In genomic region chr4:8548731-8549351, GRCh38 we compare ENCODE assay signal across 18 cellular contexts. TPM values are rescaled to one million over a fixed set of nuclear protein-coding genes. Genes with fewer than 3 reads are reported as not detected.
"Had no signal": no experiment of that assay in that cellular context is flagged by ENCODE, and none has a peak within 500 bp of the region (broad histone marks: within the 10 kb centered on the region; RNA-seq: fewer than 3 reads in every experiment).

No MANE protein-coding gene starts in this region.

- H3K36me3 ChIP-seq: esophagus squamous epithelium, right lobe of liver, stomach had no signal

- H3K4me1 ChIP-seq: right lobe of liver, testis had no signal

- H3K27ac Mint-ChIP-seq: activated T-helper 2 cell treated with anti-CD3 and anti-CD28 coated beads, Interferon-gamma antibody, Interleukin-2, Interleukin-4, amounts not matched to agents 10 μg/mL and 5 μg/mL and 100 μg/mL, durations not matched to agents 14 hours and 24 hours and 36 hours; T-cell had no signal

- H3K4me2 ChIP-seq: smooth muscle cell had no signal

- H3K4me3 ChIP-seq: esophagus squamous epithelium, right lobe of liver, smooth muscle cell, stomach, testis had no signal

- H3K9me3 ChIP-seq: esophagus squamous epithelium, right lobe of liver, stomach, testis had no signal

- H3K36me3 Mint-ChIP-seq: T-cell had no signal

- H3K9me3 Mint-ChIP-seq: activated T-helper 2 cell treated with anti-CD3 and anti-CD28 coated beads, Interferon-gamma antibody, Interleukin-2, Interleukin-4, amounts not matched to agents 10 μg/mL and 5 μg/mL and 100 μg/mL, durations not matched to agents 14 hours and 24 hours and 36 hours; T-cell had no signal

- H3K4me1 Mint-ChIP-seq: T-cell had no signal

- H3K4me3 Mint-ChIP-seq: T-cell had no signal

- DNase-seq: activated CD4-positive, CD25-positive, alpha-beta regulatory T cell treated with anti-CD3 and anti-CD28 coated beads, Interleukin-2, amount 50 U/mL, for 72 hours; activated naive CD4-positive, alpha-beta T cell treated with anti-CD3 and anti-CD28 coated beads, Interleukin-2, amount 50 U/mL, for 16 hours; activated T-cell treated with anti-CD3 and anti-CD28 coated beads for 4 hours; esophagus squamous epithelium; foreskin fibroblast; glutamatergic neuron; hypothalamus; midbrain; right lobe of liver; stomach; T-cell; testis had no signal

- H3K27ac ChIP-seq: right lobe of liver, stomach, testis had no signal

- ATAC-seq: right lobe of liver, T-cell had no signal

- H3K27me3 ChIP-seq: right lobe of liver, testis had no signal

RNA-seq across cellular contexts. Expression of gene GPR78, which starts 31.4 kb away (rescaled TPM):
- total RNA-seq: activated T-helper 2 cell treated with anti-CD3 and anti-CD28 coated beads, Interferon-gamma antibody, Interleukin-2, Interleukin-4, amounts not matched to agents 10 μg/mL and 5 μg/mL and 100 μg/mL, durations not matched to agents 14 hours and 24 hours and 36 hours; kidney epithelial cell; lower leg skin; pulmonary artery endothelial cell; right lobe of liver; smooth muscle cell; T-cell had no signal
- polyA plus RNA-seq: neural cell had no signal

RNA-seq across cellular contexts. Expression of gene CPZ, which starts 43.7 kb away (rescaled TPM):
- total RNA-seq: activated T-helper 2 cell treated with anti-CD3 and anti-CD28 coated beads, Interferon-gamma antibody, Interleukin-2, Interleukin-4, amounts not matched to agents 10 μg/mL and 5 μg/mL and 100 μg/mL, durations not matched to agents 14 hours and 24 hours and 36 hours; pulmonary artery endothelial cell had no signal
- polyA plus RNA-seq: neural cell had no signal
